8 cellular contexts compared by ENCODE assay signal in genomic region chr7:98106647-98107312, GRCh38. TPM values are rescaled to one million over a fixed set of nuclear protein-coding genes. Genes with fewer than 3 reads are reported as not detected.
DNase-seq lines count a peak whose midpoint lies in the region; ATAC-seq and TF ChIP-seq lines count a peak whose summit lies in the region.

LMTK2 (plus strand) TSS chr7:98106862; CDS start chr7:98107178, 316 bp downstream.

- peaks cover 6% of the 10 kb centered on the region for H3K9me3 Mint-ChIP-seq in activated CD4-positive, alpha-beta T cell treated with anti-CD3 and anti-CD28 coated beads, Interleukin-2, amount 10 ng/mL, durations not matched to agents 7 days and 5 days

- intact Hi-C loops in left lung (cut with DNase I): no loop called here

- DNase-seq in C1 segment of cervical spinal cord (lab: John Stamatoyannopoulos, UW) (peak; percentile 48 to 92 (median 84)), GM19240 (ENCODE audit: insufficient read length, low spot score) (peak; percentile 76), NCI-H69 (lab: John Stamatoyannopoulos, UW) (peak; percentile 95), dedifferentiated amniotic fluid mesenchymal stem cell (ENCODE audit: extremely low spot score) (peak; percentile 91), left lung (peak; percentile 94 to 96)
- DNase-seq in activated CD4-positive, alpha-beta T cell treated with anti-CD3 and anti-CD28 coated beads, Interleukin-2, amount 10 ng/mL, durations not matched to agents 7 days and 5 days: peak; percentile 95
- peak; percentile 98 to 99 for DNase-seq in stimulated activated CD4-positive, alpha-beta T cell treated with anti-CD3 and anti-CD28 coated beads, Interleukin-2, amount 100 ng/mL, for 48 hours

- H3K4me1 ChIP-seq in left lung: peaks cover 13 to 41% of the 10 kb centered on the region in 2 donors

- H3K27me3 Mint-ChIP-seq in activated CD4-positive, alpha-beta T cell treated with anti-CD3 and anti-CD28 coated beads, Interleukin-2, amount 10 ng/mL, durations not matched to agents 7 days and 5 days: no peaks in the 10 kb centered on the region

- H3K27ac ChIP-seq in left lung: peak within 1 kb of the TSS; percentile 79 to 91

- H3K27me3 ChIP-seq in left lung: peaks cover 0 to 17% of the 10 kb centered on the region in 2 donors

- POLR2A ChIA-PET in activated CD4-positive, alpha-beta T cell treated with anti-CD3 and anti-CD28 coated beads, Interleukin-2, amount 10 ng/mL, durations not matched to agents 7 days and 5 days (lab: Charles Lee): no interaction called here

- H3K4me1 Mint-ChIP-seq in activated CD4-positive, alpha-beta T cell treated with anti-CD3 and anti-CD28 coated beads, Interleukin-2, amount 10 ng/mL, durations not matched to agents 7 days and 5 days: peaks cover 20% of the 10 kb centered on the region

- ATAC-seq in HG03460 (IDR thresholded peaks at IDR 0.05; ENCODE audit: unreplicated experiment) (peak; percentile 100), left lung (peak; percentile 99)

- peak; percentile 89 to 91 for TF ChIP-seq CTCF in left lung (IDR thresholded peaks at IDR 0.05)

- no peaks in the 10 kb centered on the region for H3K36me3 ChIP-seq in left lung

- no peaks in the 10 kb centered on the region for H3K36me3 Mint-ChIP-seq in activated CD4-positive, alpha-beta T cell treated with anti-CD3 and anti-CD28 coated beads, Interleukin-2, amount 10 ng/mL, durations not matched to agents 7 days and 5 days (ENCODE audit: low read depth)

- peak within 1 kb of the TSS; percentile 93 for H3K27ac Mint-ChIP-seq in activated CD4-positive, alpha-beta T cell treated with anti-CD3 and anti-CD28 coated beads, Interleukin-2, amount 10 ng/mL, durations not matched to agents 7 days and 5 days

- peak within 1 kb of the TSS; percentile 81 to 97 for H3K4me3 ChIP-seq in left lung

- H3K4me3 Mint-ChIP-seq in activated CD4-positive, alpha-beta T cell treated with anti-CD3 and anti-CD28 coated beads, Interleukin-2, amount 10 ng/mL, durations not matched to agents 7 days and 5 days: peak within 1 kb of the TSS; percentile 97

- peaks cover 0 to 9% of the 10 kb centered on the region in 2 donors for H3K9me3 ChIP-seq in left lung

- CTCF ChIA-PET in activated CD4-positive, alpha-beta T cell treated with anti-CD3 and anti-CD28 coated beads, Interleukin-2, amount 10 ng/mL, durations not matched to agents 7 days and 5 days (lab: Charles Lee): interaction anchor here (0.6 to 1.7 kb wide), 11 partner anchors 10 to 149 kb away, joined by 3 to 10 read pairs (median 4); no protein-coding TSS in a partner anchor

RNA-seq across cellular contexts. Expression of gene LMTK2, which starts in this region (rescaled TPM):
- 10 to 100 TPM; 12.8 to 15.5 TPM for total RNA-seq in activated CD4-positive, alpha-beta T cell treated with anti-CD3 and anti-CD28 coated beads, Interleukin-2, amount 10 ng/mL, durations not matched to agents 7 days and 5 days
- total RNA-seq in left lung: 10 to 100 TPM; 25.5 to 28.2 TPM

Comparison
In these comparisons a context has a peak if more than half of its experiments do, and no peak if none do; other contexts are left out.
1. Peak in every context shown above with its lines: DNase-seq, ATAC-seq, H3K4me3 ChIP-seq and H3K27ac ChIP-seq.